8 cellular contexts compared by ENCODE assay signal in genomic region chrX:129931411-129932136, GRCh38. TPM values are rescaled to one million over a fixed set of nuclear protein-coding genes. Genes with fewer than 3 reads are reported as not detected.
A peak's percentile ranks its signal among the peaks of the same experiment; 100 is the strongest.
DNase-seq lines count a peak whose midpoint lies in the region; ATAC-seq and TF ChIP-seq lines count a peak whose summit lies in the region.

No MANE protein-coding gene starts in this region.

- H3K9ac ChIP-seq in OCI-LY1 (ENCODE audit: low read length): peak overlapping the region; percentile 92

- H3K4me1 ChIP-seq in OCI-LY1 (ENCODE audit: insufficient read depth, low read length, severe bottlenecking): peaks cover 4% of the 10 kb centered on the region

- H3K27ac ChIP-seq in OCI-LY1 (ENCODE audit: low read depth, low read length, poor library complexity, severe bottlenecking): peak overlapping the region; percentile 86

- H3K9me3 ChIP-seq in OCI-LY1 (ENCODE audit: low read length): no peaks in the 10 kb centered on the region

- intact Hi-C loops in natural killer cell (cut with micrococcal nuclease): loop anchor here (5.0 to 10.0 kb wide), 2 partner anchors 51 to 327 kb away; partner anchors contain the start of gene BCORL1

- peak overlapping the region; percentile 55; the same call in 1 of the 2 replicates for H2AFZ ChIP-seq in OCI-LY1 (ENCODE audit: low read length)

- peak overlapping the region; percentile 80 to 84 for H3K27ac Mint-ChIP-seq in natural killer cell

- no peaks in the 10 kb centered on the region for H3K9me3 Mint-ChIP-seq in natural killer cell

- no peaks in the 10 kb centered on the region for H3K27me3 Mint-ChIP-seq in natural killer cell (ENCODE audit: low read depth in 2 of 2)

- ATAC-seq in GM19452 (IDR thresholded peaks at IDR 0.05; ENCODE audit: unreplicated experiment): peak; percentile 62
- peak; percentile 59 for ATAC-seq in HG03565 (IDR thresholded peaks at IDR 0.05; ENCODE audit: unreplicated experiment)
- peak; percentile 64 to 80 (median 68) for ATAC-seq in natural killer cell

- no peaks in the 10 kb centered on the region for H4K20me1 ChIP-seq in OCI-LY1 (ENCODE audit: insufficient read depth, low read length)

- peaks cover 21% of the 10 kb centered on the region for H3K36me3 ChIP-seq in OCI-LY1 (ENCODE audit: insufficient read depth, low read length)

- DNase-seq in COLO829 (ENCODE audit: low spot score): peak; percentile 72
- peak; percentile 51 for DNase-seq in activated effector memory CD4-positive, alpha-beta T cell treated with Interleukin-2 at 50 U/mL for 16 hours
- peak; percentile 93 for DNase-seq in fibroblast of the aortic adventitia (ENCODE audit: low read depth)
- peak; percentile 33 for DNase-seq in natural killer cell
- DNase-seq in stromal cell of bone marrow (ENCODE audit: low read depth): peak; percentile 87

- TF ChIP-seq CTCF in OCI-LY1 (IDR thresholded peaks at IDR 0.05; ENCODE audit: low read length): no peak
- no peak for TF ChIP-seq CTCF in fibroblast of the aortic adventitia (IDR thresholded peaks at IDR 0.05; ENCODE audit: insufficient read depth, low read length)
- no peak for TF ChIP-seq CTCF in natural killer cell (IDR thresholded peaks at IDR 0.05)

- H3K4me3 ChIP-seq in OCI-LY1 (ENCODE audit: low read depth, low read length, poor library complexity, severe bottlenecking) (peak overlapping the region; percentile 86), fibroblast of the aortic adventitia (ENCODE audit: low read depth, low read length) (peak overlapping the region; percentile 70)

- H3K4me1 Mint-ChIP-seq in natural killer cell: peaks cover 0 to 5% of the 10 kb centered on the region in 2 donors

- no peaks in the 10 kb centered on the region for H3K9me2 ChIP-seq in OCI-LY1 (ENCODE audit: low read depth, low read length)

- H3K27me3 ChIP-seq in OCI-LY1 (ENCODE audit: insufficient read depth, low read length): no peaks in the 10 kb centered on the region

- H3K4me3 Mint-ChIP-seq in natural killer cell: peak overlapping the region; percentile 85

- H3K79me2 ChIP-seq in OCI-LY1 (ENCODE audit: insufficient read depth, low read length): no peaks in the 10 kb centered on the region

- no peaks in the 10 kb centered on the region for H3K36me3 Mint-ChIP-seq in natural killer cell

- H3F3A ChIP-seq in OCI-LY1 (ENCODE audit: insufficient read depth, low read length): peaks cover 4% of the 10 kb centered on the region; the same call in 1 of the 2 replicates

- peak overlapping the region; percentile 90 for H3K4me2 ChIP-seq in OCI-LY1 (ENCODE audit: low read length)

RNA-seq across cellular contexts. Expression of gene UTP14A, which starts 25.6 kb away (rescaled TPM):
- 19.1 and 34.1 TPM in 2 replicates for total RNA-seq in fibroblast of the aortic adventitia (ENCODE audit: low replicate concordance)
- 10 to 100 TPM in 2 of 3 donors, 1 to 10 TPM in 1; 9.5 to 11.6 (median 11.0) TPM for total RNA-seq in natural killer cell

RNA-seq across cellular contexts. Expression of gene BCORL1, which starts 50.9 kb away (rescaled TPM):
- total RNA-seq in fibroblast of the aortic adventitia (ENCODE audit: low replicate concordance): 0.49 and 1.9 TPM in 2 replicates
- 10 to 100 TPM in 1 of 3 donors, 1 to 10 TPM in 2; 6.5 to 10.5 (median 9.9) TPM for total RNA-seq in natural killer cell

Comparison
In these comparisons a context has a peak if more than half of its experiments do, and no peak if none do; other contexts are left out.
1. Peak in every context shown above with its lines: DNase-seq, ATAC-seq, H3K4me3 ChIP-seq and H3K27ac ChIP-seq.
2. DNase-seq: peak in every context shown above with its lines; median percentile 93 in fibroblast of the aortic adventitia; 87 in stromal cell of bone marrow; 72 in COLO829; 51 in activated effector memory CD4-positive, alpha-beta T cell treated with Interleukin-2 at 50 U/mL for 16 hours; 33 in natural killer cell.